25 cellular contexts compared by ENCODE assay signal in the genomic region with DNA sequence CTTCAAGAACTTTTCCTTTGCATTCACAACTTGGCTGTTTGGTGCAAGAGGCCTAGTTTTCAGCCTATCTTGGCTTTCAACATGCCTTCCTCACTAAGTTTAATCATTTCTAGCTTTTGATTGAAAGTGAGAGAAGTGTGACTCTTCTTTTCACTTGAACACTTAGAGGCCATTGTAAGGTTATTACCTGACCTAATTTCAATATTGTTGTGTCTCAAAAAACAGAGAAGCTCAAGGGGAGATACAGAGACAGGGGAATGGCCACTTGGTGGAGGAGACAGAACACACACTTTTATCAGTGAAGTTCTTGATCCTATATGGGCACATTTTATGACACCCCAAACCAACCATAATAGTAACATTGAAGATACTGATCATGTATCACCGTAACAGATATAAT.
"Had no signal": no experiment of that assay in that cellular context is flagged by ENCODE, and none has a peak within 500 bp of the region (broad histone marks: within the 10 kb centered on the region; RNA-seq: fewer than 3 reads in every experiment).

No MANE protein-coding gene starts in this region.

- H3K27me3 ChIP-seq: MG63, Peyer's patch, SJSA1 had no signal

- H3K9me3 ChIP-seq: MG63, Peyer's patch, SJSA1 had no signal

- H3K36me3 ChIP-seq: MG63, Peyer's patch, SJSA1 had no signal

- ATAC-seq: HepG2, Right ventricle myocardium inferior had no signal

- DNase-seq: IMR-90, Karpas-422, KG1, MG63, NCI-H1092, NCI-H1105 treated with DMSO at 0.1 percent for 48 hours, NCI-H1417 treated with DMSO at 0.1 percent for 48 hours, NCI-H187, NCI-H2029, NCI-H2081 treated with DMSO at 0.1 percent for 48 hours, NCI-H2171, NCI-H226, NCI-H446, NCI-H510A, NCI-H524 treated with DMSO at 0.1 percent for 48 hours, NCI-H69, NCI-H774, PC-9, Peyer's patch, SIG-M5, T-helper 2 cell had no signal

- H3K4me1 ChIP-seq: Peyer's patch, SJSA1 had no signal

- H3K4me2 ChIP-seq: PC-9 had no signal

- H2AFZ ChIP-seq: PC-9 had no signal

- H3K4me3 ChIP-seq: MG63, PC-9, Peyer's patch, SJSA1, SK-N-MC had no signal

- H3K27ac ChIP-seq: PC-9, Peyer's patch, SJSA1, SK-N-MC had no signal
